Comparison of ENCODE assay signal across 9 cellular contexts in the genomic region with DNA sequence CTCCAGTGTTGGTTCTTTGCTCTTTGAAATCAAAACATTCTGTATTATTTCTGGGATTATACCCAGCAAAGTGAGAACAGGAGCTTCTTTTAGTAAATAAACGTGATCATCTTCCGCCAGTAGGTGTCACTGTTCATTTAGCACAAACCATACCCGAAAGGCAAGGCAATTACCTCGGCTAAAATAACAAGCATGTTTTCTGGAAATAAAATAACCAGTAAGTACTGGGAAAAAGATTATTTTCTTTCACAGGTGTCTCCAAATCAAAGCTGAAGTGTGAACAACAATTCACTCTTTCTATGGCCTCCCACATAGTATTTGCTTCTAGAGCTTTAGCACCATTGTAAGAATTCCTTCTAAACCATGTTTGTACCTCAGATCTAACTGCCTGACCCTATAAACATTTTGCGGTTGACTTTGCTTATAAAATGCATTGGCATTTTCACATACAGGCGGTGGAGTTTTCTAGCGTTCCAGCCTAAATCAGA.
DNase-seq lines count a peak whose midpoint lies in the region; ATAC-seq and TF ChIP-seq lines count a peak whose summit lies in the region.
"Had no signal": no experiment of that assay in that cellular context is flagged by ENCODE, and none has a peak within 500 bp of the region (broad histone marks: within the 10 kb centered on the region; RNA-seq: fewer than 3 reads in every experiment).

No MANE protein-coding gene starts in this region.

- H3K9ac ChIP-seq in adipocyte (ENCODE audit: low read length), result peak overlapping the region; percentile 45

- no peaks in the 10 kb centered on the region for H3K9me3 ChIP-seq in adipocyte (ENCODE audit: control insufficient read depth, low read length)
- no peaks in the 10 kb centered on the region for H3K9me3 ChIP-seq in heart right ventricle

- H3K27ac ChIP-seq in heart right ventricle, result peak overlapping the region in 5 of 10 donors; percentile 11 to 70 (median 46)

- intact Hi-C loops in heart right ventricle (cut with DNase I), result loop anchor here in 7 of 10 donors (2.0 to 10.0 kb wide), 6 partner anchors 76 to 386 kb away; no protein-coding TSS in a partner anchor

- DNase-seq in AG10803 (ENCODE audit: low read depth) (peak; percentile 85), GM12865 (ENCODE audit: low read depth) (peak; percentile 76), NCI-H2171 (lab: John Stamatoyannopoulos, UW) (peak; percentile 36), adipocyte (ENCODE audit: low read depth) (peak; percentile 93), heart right ventricle (peak in 1 of 2 donors; percentile 78), retinal pigment epithelial cell (ENCODE audit: low read depth) (no peak), mesenteric fat pad (ENCODE audit: low spot score) (no peak)

- WGBS in heart right ventricle, 2 donors, result 21% methylated on average over 7 of the region's 7 CpGs

- ATAC-seq in HG02852 (IDR thresholded peaks at IDR 0.05; ENCODE audit: unreplicated experiment), result peak; percentile 80
- ATAC-seq in heart right ventricle, result peak in 7 of 8 donors; percentile 34 to 81 (median 70)
- ATAC-seq: T-cell had no signal

- TF ChIP-seq CTCF in AG10803 (conservative IDR thresholded peaks at IDR 0.05; ENCODE audit: low read length) (peak; percentile 82), GM12865 (IDR thresholded peaks at IDR 0.05; ENCODE audit: insufficient read depth, low read depth, low read length, missing control alignments) (peak; percentile 53), heart right ventricle (IDR thresholded peaks at IDR 0.05) (peak; percentile 58 to 85 (median 74)), retinal pigment epithelial cell (conservative IDR thresholded peaks at IDR 0.05; ENCODE audit: low read depth, low read length) (peak; percentile 66)

- H3K27me3 ChIP-seq in adipocyte (replicated peaks; ENCODE audit: control insufficient read depth, insufficient read depth, low read length), result peaks cover 22% of the 10 kb centered on the region
- no peaks in the 10 kb centered on the region for H3K27me3 ChIP-seq in heart right ventricle

- H3K4me1 ChIP-seq in adipocyte (ENCODE audit: control insufficient read depth, insufficient read depth, low read length), result peaks cover 8% of the 10 kb centered on the region
- H3K4me1 ChIP-seq in heart right ventricle, result peaks cover 0 to 31% (median 5%) of the 10 kb centered on the region in 9 donors

- H3K4me3 ChIP-seq in AG10803 (ENCODE audit: low read length) (no peak overlapping the region), GM12865 (ENCODE audit: low read depth, low read length) (no peak overlapping the region), adipocyte (ENCODE audit: low read length) (no peak overlapping the region), heart right ventricle (no peak overlapping the region), retinal pigment epithelial cell (ENCODE audit: low read length) (no peak overlapping the region)

- H3K36me3 ChIP-seq in adipocyte (ENCODE audit: control insufficient read depth, insufficient read depth, low read length, severe bottlenecking), result no peaks in the 10 kb centered on the region
- no peaks in the 10 kb centered on the region for H3K36me3 ChIP-seq in heart right ventricle

Comparison
In these comparisons a context has a peak if more than half of its experiments do, and no peak if none do; other contexts are left out.
1. DNase-seq: peak in AG10803 (single experiment), GM12865 (single experiment), NCI-H2171 (single experiment) and adipocyte (single experiment); none in retinal pigment epithelial cell (single experiment) and mesenteric fat pad (single experiment).
2. Peak in every context shown above with its lines, with median percentiles within 50 percentile points of each other: CTCF ChIP-seq.